In genomic region chr2:201130524-201131186, GRCh38 we compare ENCODE assay signal across 8 cellular contexts. TPM values are rescaled to one million over a fixed set of nuclear protein-coding genes. Genes with fewer than 3 reads are reported as not detected.
DNase-seq lines count a peak whose midpoint lies in the region; ATAC-seq and TF ChIP-seq lines count a peak whose summit lies in the region.

No MANE protein-coding gene starts in this region.

- POLR2A ChIA-PET in activated B cell treated with CpG ODN at 0.5 μM for 24 hours (lab: Charles Lee), result interaction anchor here (0.6 to 4.4 kb wide), 8 partner anchors 25 to 1483 kb away, joined by 3 to 37 read pairs (median 4); partner anchors contain the start of genes CLK1, NIF3L1 and PPIL3

- H3K9me3 ChIP-seq in spleen, result no peaks in the 10 kb centered on the region
- no peaks in the 10 kb centered on the region for H3K9me3 ChIP-seq in aorta (ENCODE audit: control insufficient read depth, low read length)

- peak overlapping the region; percentile 61 to 100 (median 100) for H3K27ac ChIP-seq in spleen
- peak overlapping the region in 1 of 2 donors; percentile 17 for H3K27ac ChIP-seq in aorta (ENCODE audit: low read depth in 1 of 2, low read length in 2 of 2)

- no peaks in the 10 kb centered on the region for H3K27me3 ChIP-seq in spleen (replicated peaks in 1 of 7)
- H3K27me3 ChIP-seq in aorta (ENCODE audit: control insufficient read depth in 1 of 2, insufficient read depth in 2 of 2, low read length in 1 of 2), result no peaks in the 10 kb centered on the region

- peak overlapping the region; percentile 87 for H3K4me3 Mint-ChIP-seq in activated B cell treated with CpG ODN at 0.5 μM for 24 hours

- H3K27ac Mint-ChIP-seq in activated B cell treated with CpG ODN at 0.5 μM for 24 hours, result peak overlapping the region; percentile 92

- WGBS in spleen, 5 donors, result 24 to 57% (median 34%) methylated on average over 3 of the region's 3 CpGs
- 66 to 69% methylated on average over 3 of the region's 3 CpGs for WGBS in aorta, 2 donors

- H3K9me3 Mint-ChIP-seq in activated B cell treated with CpG ODN at 0.5 μM for 24 hours, result no peaks in the 10 kb centered on the region

- TF ChIP-seq CTCF in activated B cell treated with CpG ODN at 0.5 μM for 24 hours (IDR thresholded peaks at IDR 0.05) (no peak), fibroblast of mammary gland (conservative IDR thresholded peaks at IDR 0.05; ENCODE audit: control insufficient read depth, insufficient read depth, low read depth, low read length) (no peak), spleen (IDR thresholded peaks at IDR 0.05 in 8 of 11, conservative IDR thresholded peaks at IDR 0.05 in 3 of 11) (no peak)

- intact Hi-C loops in activated B cell treated with CpG ODN at 0.5 μM for 24 hours (cut with micrococcal nuclease) (loop anchor here (5.0 kb wide), 1 partner anchor 1137 kb away; the partner anchor contains the start of gene NOP58), spleen (cut with DNase I; ENCODE audit: low total_unique reads) (no loop called here), aorta (cut with DNase I) (no loop called here)

- CTCF ChIA-PET in activated B cell treated with CpG ODN at 0.5 μM for 24 hours (lab: Charles Lee), result interaction anchor here (0.9 to 3.9 kb wide), 4 partner anchors 10 to 101 kb away, joined by 3 to 24 read pairs (median 6); no protein-coding TSS in a partner anchor

- H3K4me1 ChIP-seq in spleen (peaks cover 73 to 100% (median 95%) of the 10 kb centered on the region in 6 donors), aorta (ENCODE audit: control insufficient read depth in 1 of 2, insufficient read depth in 2 of 2, low read length in 2 of 2) (peaks cover 7 to 16% of the 10 kb centered on the region in 2 donors)

- H3K4me3 ChIP-seq in fibroblast of mammary gland (ENCODE audit: control insufficient read depth, low read depth, low read length), result no peak overlapping the region
- peak overlapping the region in 6 of 8 donors; percentile 0 to 52 (median 15) for H3K4me3 ChIP-seq in spleen
- no peak overlapping the region for H3K4me3 ChIP-seq in aorta (ENCODE audit: low read length in 2 of 2)

- peaks cover 82% of the 10 kb centered on the region for H3K4me1 Mint-ChIP-seq in activated B cell treated with CpG ODN at 0.5 μM for 24 hours

- peak; percentile 52 for DNase-seq in AG08395 (ENCODE audit: low spot score)
- DNase-seq in activated B cell treated with CpG ODN at 0.5 μM for 24 hours, result no peak
- DNase-seq in fibroblast of mammary gland (ENCODE audit: low read depth), result peak; percentile 88
- no peak for DNase-seq in spleen
- DNase-seq in aorta, result no peak
- no peak for DNase-seq in NCI-H2107 treated with DMSO at 0.1 percent for 48 hours (lab: John Stamatoyannopoulos, UW; ENCODE audit: unreplicated experiment)

- peaks cover 46% of the 10 kb centered on the region for H3K36me3 Mint-ChIP-seq in activated B cell treated with CpG ODN at 0.5 μM for 24 hours (ENCODE audit: low read depth)

- peak; percentile 19 for ATAC-seq in HG02759 (IDR thresholded peaks at IDR 0.05; ENCODE audit: unreplicated experiment)
- ATAC-seq in activated B cell treated with CpG ODN at 0.5 μM for 24 hours (ENCODE audit: low read depth), result no peak
- ATAC-seq in aorta (ENCODE audit: low FRiP score), result no peak
- no peak for ATAC-seq in GM18858 (IDR thresholded peaks at IDR 0.05; ENCODE audit: unreplicated experiment)

- peaks cover 0 to 61% (median 32%) of the 10 kb centered on the region in 6 donors for H3K36me3 ChIP-seq in spleen
- H3K36me3 ChIP-seq in aorta (ENCODE audit: control insufficient read depth in 1 of 2, insufficient read depth in 2 of 2, low read length in 1 of 2), result peaks cover 0 to 2% of the 10 kb centered on the region in 2 donors

- TF ChIP-seq POLR2A in spleen (IDR thresholded peaks at IDR 0.05), result no peak

- no peaks in the 10 kb centered on the region for H3K27me3 Mint-ChIP-seq in activated B cell treated with CpG ODN at 0.5 μM for 24 hours

RNA-seq across cellular contexts. Expression of gene CFLAR, which starts 14.7 kb away (rescaled TPM):
- total RNA-seq in activated B cell treated with CpG ODN at 0.5 μM for 24 hours, result 274 and 320 TPM in 2 replicates
- total RNA-seq in spleen, result 100 to 1,000 TPM; 313 to 511 (median 379) TPM
- polyA plus RNA-seq in spleen, result 100 to 1,000 TPM in 1 of 3 donors, 10 to 100 TPM in 2; 64.0 to 101 (median 68.4) TPM
- 100 to 1,000 TPM; 154 to 244 TPM for total RNA-seq in aorta
- polyA plus RNA-seq in aorta, result 10 to 100 TPM; 30.4 to 63.5 TPM

RNA-seq across cellular contexts. Expression of gene CASP10, which starts 52.3 kb away (rescaled TPM):
- total RNA-seq in activated B cell treated with CpG ODN at 0.5 μM for 24 hours (9.5 and 13.8 TPM in 2 replicates), spleen (10 to 100 TPM; 42.5 to 75.6 (median 55.3) TPM), aorta (10 to 100 TPM in 1 of 2 donors, 1 to 10 TPM in 1; 8.1 to 26.1 TPM)
- polyA plus RNA-seq in spleen (10 to 100 TPM in 2 of 3 donors, 1 to 10 TPM in 1; 5.6 to 13.3 (median 10.2) TPM), aorta (1 to 10 TPM; 1.1 to 3.4 TPM)

RNA-seq across cellular contexts. Expression of gene NDUFB3, which starts 58.9 kb away (rescaled TPM):
- total RNA-seq in activated B cell treated with CpG ODN at 0.5 μM for 24 hours (85.4 and 94.2 TPM in 2 replicates), spleen (10 to 100 TPM; 30.0 to 91.5 (median 58.3) TPM), aorta (10 to 100 TPM; 42.7 to 43.2 TPM)
- polyA plus RNA-seq in spleen (10 to 100 TPM; 49.6 to 89.0 (median 69.5) TPM), aorta (100 to 1,000 TPM in 1 of 2 donors, 10 to 100 TPM in 1; 62.8 to 152 TPM)

RNA-seq across cellular contexts. Expression of gene HYCC2, which starts 59.2 kb away (rescaled TPM):
- total RNA-seq in activated B cell treated with CpG ODN at 0.5 μM for 24 hours (32.0 and 39.6 TPM in 2 replicates), spleen (10 to 100 TPM; 38.8 to 68.9 (median 45.0) TPM), aorta (10 to 100 TPM; 26.2 to 31.4 TPM)
- polyA plus RNA-seq in spleen (10 to 100 TPM in 1 of 3 donors, 1 to 10 TPM in 2; 3.2 to 10.5 (median 6.2) TPM), aorta (1 to 10 TPM; 4.8 to 5.3 TPM)

Comparison
In these comparisons a context has a peak if more than half of its experiments do, and no peak if none do; other contexts are left out.
1. DNase-seq: peak in AG08395 (single experiment) and fibroblast of mammary gland (single experiment); none in activated B cell treated with CpG ODN at 0.5 μM for 24 hours (single experiment), spleen (single experiment), aorta (0 of 2) and NCI-H2107 treated with DMSO at 0.1 percent for 48 hours (single experiment).
2. H3K4me3 ChIP-seq: peak in spleen (6 of 8); none in fibroblast of mammary gland (single experiment) and aorta (0 of 2).